In genomic region chr2:24472416-24472815, GRCh38 we compare ENCODE assay signal across 38 cellular contexts.
"Had no signal": no experiment of that assay in that cellular context is flagged by ENCODE, and none has a peak within 500 bp of the region (broad histone marks: within the 10 kb centered on the region; RNA-seq: fewer than 3 reads in every experiment).

No MANE protein-coding gene starts in this region.

- H3K4me1 Mint-ChIP-seq: activated naive CD4-positive, alpha-beta T cell treated with anti-CD3 and anti-CD28 coated beads, Interleukin-2, amount 10 ng/mL, durations not matched to agents 7 days and 5 days; activated naive CD4-positive, alpha-beta T cell treated with anti-CD3 and anti-CD28 coated beads, Interleukin-2, amount 50 U/mL, for 24 hours; activated naive CD8-positive, alpha-beta T cell treated with anti-CD3 and anti-CD28 coated beads for 36 hours; activated naive CD8-positive, alpha-beta T cell treated with anti-CD3 and anti-CD28 coated beads, Interleukin-2, amount 50 U/mL, for 24 hours; activated T-helper 17 cell treated with anti-CD3 and anti-CD28 coated beads, Interleukin-2, amount 50 U/mL, for 72 hours; central memory CD8-positive, alpha-beta T cell had no signal

- H3K27me3 Mint-ChIP-seq: activated naive CD4-positive, alpha-beta T cell treated with anti-CD3 and anti-CD28 coated beads, Interleukin-2, amount 10 ng/mL, durations not matched to agents 7 days and 5 days; activated naive CD8-positive, alpha-beta T cell; activated naive CD8-positive, alpha-beta T cell treated with anti-CD3 and anti-CD28 coated beads for 36 hours; central memory CD8-positive, alpha-beta T cell had no signal

- H3K4me1 ChIP-seq: adrenal gland, ascending aorta, body of pancreas, breast epithelium had no signal

- H3K9me3 Mint-ChIP-seq: activated naive CD4-positive, alpha-beta T cell treated with anti-CD3 and anti-CD28 coated beads for 36 hours; activated naive CD4-positive, alpha-beta T cell treated with anti-CD3 and anti-CD28 coated beads, Interleukin-2, amount 10 ng/mL, durations not matched to agents 7 days and 5 days; activated naive CD4-positive, alpha-beta T cell treated with anti-CD3 and anti-CD28 coated beads, Interleukin-2, amount 50 U/mL, for 24 hours; activated naive CD4-positive, alpha-beta T cell treated with anti-CD3 and anti-CD28 coated beads, Interleukin-2, amount 50 U/mL, for 72 hours; activated naive CD8-positive, alpha-beta T cell treated with anti-CD3 and anti-CD28 coated beads for 36 hours; activated naive CD8-positive, alpha-beta T cell treated with anti-CD3 and anti-CD28 coated beads, Interleukin-2, amount 10 ng/mL, durations not matched to agents 7 days and 5 days; activated naive CD8-positive, alpha-beta T cell treated with anti-CD3 and anti-CD28 coated beads, Interleukin-2, amount 50 U/mL, for 24 hours; activated T-cell treated with anti-CD3 and anti-CD28 coated beads, Interleukin-2, amount 50 U/mL, for 4 hours; activated T-helper 1 cell treated with anti-CD3 and anti-CD28 coated beads, Interleukin-12 subunit alpha, Interleukin-12 subunit beta, Interleukin-2, Interleukin-4 antibody, amounts not matched to agents 30 ng/mL and 10 ng/mL and 1 ng/mL, durations not matched to agents 14 hours and 24 hours and 36 hours; activated T-helper 17 cell treated with anti-CD3 and anti-CD28 coated beads, Interleukin-2, amount 50 U/mL, for 72 hours; central memory CD8-positive, alpha-beta T cell had no signal

- H3K9me3 ChIP-seq: adrenal gland, ascending aorta, body of pancreas, breast epithelium had no signal

- H3K4me3 ChIP-seq: adrenal gland, ascending aorta, body of pancreas, breast epithelium, cardiac muscle cell had no signal

- H3K4me3 Mint-ChIP-seq: activated naive CD4-positive, alpha-beta T cell treated with anti-CD3 and anti-CD28 coated beads for 36 hours; activated naive CD4-positive, alpha-beta T cell treated with anti-CD3 and anti-CD28 coated beads, Interleukin-2, amount 10 ng/mL, durations not matched to agents 7 days and 5 days; activated naive CD4-positive, alpha-beta T cell treated with anti-CD3 and anti-CD28 coated beads, Interleukin-2, amount 50 U/mL, for 24 hours; activated naive CD8-positive, alpha-beta T cell; activated naive CD8-positive, alpha-beta T cell treated with anti-CD3 and anti-CD28 coated beads for 36 hours; activated naive CD8-positive, alpha-beta T cell treated with anti-CD3 and anti-CD28 coated beads, Interleukin-2, amount 10 ng/mL, durations not matched to agents 7 days and 5 days; activated naive CD8-positive, alpha-beta T cell treated with anti-CD3 and anti-CD28 coated beads, Interleukin-2, amount 50 U/mL, for 24 hours; activated T-cell treated with anti-CD3 and anti-CD28 coated beads, Interleukin-2, amount 50 U/mL, for 4 hours; activated T-cell treated with anti-CD3 and anti-CD28 coated beads, Interleukin-2, amount 50 U/mL, for 72 hours; activated T-helper 1 cell treated with anti-CD3 and anti-CD28 coated beads, Interleukin-12 subunit alpha, Interleukin-12 subunit beta, Interleukin-2, Interleukin-4 antibody, amounts not matched to agents 30 ng/mL and 10 ng/mL and 1 ng/mL, durations not matched to agents 14 hours and 24 hours and 36 hours; activated T-helper 17 cell treated with anti-CD3 and anti-CD28 coated beads, Interleukin-2, amount 50 U/mL, for 72 hours; brain; central memory CD8-positive, alpha-beta T cell had no signal

- H3K27ac ChIP-seq: adrenal gland, ascending aorta, body of pancreas, brain microvascular endothelial cell, breast epithelium, cardiac muscle cell had no signal

- FAIRE-seq: astrocyte, bronchial epithelial cell, colon had no signal

- H3K27me3 ChIP-seq: adrenal gland, ascending aorta, body of pancreas, brain microvascular endothelial cell, breast epithelium had no signal

- H3K36me3 ChIP-seq: adrenal gland, ascending aorta, brain microvascular endothelial cell, breast epithelium, cardiac muscle cell had no signal

- ATAC-seq: activated naive CD8-positive, alpha-beta T cell treated with anti-CD3 and anti-CD28 coated beads, Interleukin-2, amount 50 U/mL, for 24 hours; activated T-cell treated with anti-CD3 and anti-CD28 coated beads, Interleukin-2, amount 50 U/mL, for 4 hours; activated T-cell treated with anti-CD3 and anti-CD28 coated beads, Interleukin-2, amount 50 U/mL, for 72 hours; activated T-helper 17 cell treated with anti-CD3 and anti-CD28 coated beads, Interleukin-2, amount 50 U/mL, for 72 hours; body of pancreas had no signal

- DNase-seq: activated effector memory CD4-positive, alpha-beta T cell treated with anti-CD3 and anti-CD28 coated beads, Interleukin-2, amount 50 U/mL, for 16 hours; activated effector memory CD4-positive, alpha-beta T cell treated with Interleukin-2 at 50 U/mL for 16 hours; activated gamma-delta T cell; activated gamma-delta T cell treated with Interleukin-2 at 50 U/mL for 16 hours; activated naive CD4-positive, alpha-beta T cell; activated naive CD4-positive, alpha-beta T cell treated with anti-CD3 and anti-CD28 coated beads for 36 hours; activated naive CD4-positive, alpha-beta T cell treated with anti-CD3 and anti-CD28 coated beads, Interleukin-2, amount 10 ng/mL, durations not matched to agents 7 days and 5 days; activated naive CD4-positive, alpha-beta T cell treated with anti-CD3 and anti-CD28 coated beads, Interleukin-2, amount 50 U/mL, for 16 hours; activated naive CD4-positive, alpha-beta T cell treated with Interleukin-2 at 50 U/mL for 16 hours; activated naive CD8-positive, alpha-beta T cell treated with anti-CD3 and anti-CD28 coated beads for 36 hours; activated naive CD8-positive, alpha-beta T cell treated with anti-CD3 and anti-CD28 coated beads, Interleukin-2, amount 10 ng/mL, durations not matched to agents 7 days and 5 days; activated naive CD8-positive, alpha-beta T cell treated with anti-CD3 and anti-CD28 coated beads, Interleukin-2, amount 50 U/mL, for 24 hours; activated T-cell treated with anti-CD3 and anti-CD28 coated beads, Interleukin-2, amount 50 U/mL, for 4 hours; activated T-cell treated with anti-CD3 and anti-CD28 coated beads, Interleukin-2, amount 50 U/mL, for 48 hours; activated T-cell treated with anti-CD3 and anti-CD28 coated beads, Interleukin-2, amount 50 U/mL, for 72 hours; adrenal gland; amniotic stem cell; amygdala; anterior cingulate cortex; aorta; body of pancreas; brain microvascular endothelial cell; caudate nucleus; cerebellar nuclear complex had no signal

- H3K27ac Mint-ChIP-seq: activated naive CD4-positive, alpha-beta T cell treated with anti-CD3 and anti-CD28 coated beads for 36 hours; activated naive CD4-positive, alpha-beta T cell treated with anti-CD3 and anti-CD28 coated beads, Interleukin-2, amount 10 ng/mL, durations not matched to agents 7 days and 5 days; activated naive CD4-positive, alpha-beta T cell treated with anti-CD3 and anti-CD28 coated beads, Interleukin-2, amount 50 U/mL, for 24 hours; activated naive CD4-positive, alpha-beta T cell treated with anti-CD3 and anti-CD28 coated beads, Interleukin-2, amount 50 U/mL, for 72 hours; activated naive CD8-positive, alpha-beta T cell; activated naive CD8-positive, alpha-beta T cell treated with anti-CD3 and anti-CD28 coated beads for 36 hours; activated naive CD8-positive, alpha-beta T cell treated with anti-CD3 and anti-CD28 coated beads, Interleukin-2, amount 10 ng/mL, durations not matched to agents 7 days and 5 days; activated naive CD8-positive, alpha-beta T cell treated with anti-CD3 and anti-CD28 coated beads, Interleukin-2, amount 50 U/mL, for 24 hours; activated T-cell treated with anti-CD3 and anti-CD28 coated beads, Interleukin-2, amount 50 U/mL, for 72 hours; activated T-helper 1 cell treated with anti-CD3 and anti-CD28 coated beads, Interleukin-12 subunit alpha, Interleukin-12 subunit beta, Interleukin-2, Interleukin-4 antibody, amounts not matched to agents 30 ng/mL and 10 ng/mL and 1 ng/mL, durations not matched to agents 14 hours and 24 hours and 36 hours; activated T-helper 17 cell treated with anti-CD3 and anti-CD28 coated beads, Interleukin-2, amount 50 U/mL, for 72 hours; activated T-helper 2 cell treated with anti-CD3 and anti-CD28 coated beads, Interferon-gamma antibody, Interleukin-2, Interleukin-4, amounts not matched to agents 10 μg/mL and 5 μg/mL and 100 μg/mL, durations not matched to agents 14 hours and 24 hours and 36 hours; brain had no signal

- H3K36me3 Mint-ChIP-seq: activated naive CD4-positive, alpha-beta T cell treated with anti-CD3 and anti-CD28 coated beads, Interleukin-2, amount 10 ng/mL, durations not matched to agents 7 days and 5 days; activated naive CD4-positive, alpha-beta T cell treated with anti-CD3 and anti-CD28 coated beads, Interleukin-2, amount 50 U/mL, for 24 hours; activated naive CD4-positive, alpha-beta T cell treated with anti-CD3 and anti-CD28 coated beads, Interleukin-2, amount 50 U/mL, for 72 hours; activated naive CD8-positive, alpha-beta T cell; activated naive CD8-positive, alpha-beta T cell treated with anti-CD3 and anti-CD28 coated beads, Interleukin-2, amount 10 ng/mL, durations not matched to agents 7 days and 5 days; brain had no signal
